Comparison of ENCODE assay signal across 1 cellular context in the genomic region with DNA sequence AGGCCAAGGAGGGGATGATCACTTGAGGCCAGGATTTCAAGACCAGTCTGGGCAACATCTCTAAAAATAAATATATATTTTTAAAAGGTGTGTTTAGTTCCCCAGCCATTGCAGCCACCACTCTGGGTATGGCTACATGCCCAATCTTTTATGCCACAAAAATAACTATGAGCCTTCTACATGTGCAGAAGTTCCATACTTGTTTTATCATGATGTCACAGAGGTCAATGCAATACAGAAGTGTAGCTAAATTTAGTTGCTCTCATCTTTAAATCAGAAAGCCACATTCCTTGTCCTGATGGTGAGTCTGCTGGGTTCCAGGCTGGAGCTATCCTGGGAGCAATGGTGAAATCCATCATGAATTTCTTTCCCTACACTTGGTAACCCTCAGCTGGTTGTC.
TF ChIP-seq lines count a peak whose summit lies in the region.

No MANE protein-coding gene starts in this region.

TF ChIP-seq in HepG2, 621 proteins besides CTCF, POLR2A, EP300 and RAD21 (continued from another document):
- TF ChIP-seq, protein P1, sequence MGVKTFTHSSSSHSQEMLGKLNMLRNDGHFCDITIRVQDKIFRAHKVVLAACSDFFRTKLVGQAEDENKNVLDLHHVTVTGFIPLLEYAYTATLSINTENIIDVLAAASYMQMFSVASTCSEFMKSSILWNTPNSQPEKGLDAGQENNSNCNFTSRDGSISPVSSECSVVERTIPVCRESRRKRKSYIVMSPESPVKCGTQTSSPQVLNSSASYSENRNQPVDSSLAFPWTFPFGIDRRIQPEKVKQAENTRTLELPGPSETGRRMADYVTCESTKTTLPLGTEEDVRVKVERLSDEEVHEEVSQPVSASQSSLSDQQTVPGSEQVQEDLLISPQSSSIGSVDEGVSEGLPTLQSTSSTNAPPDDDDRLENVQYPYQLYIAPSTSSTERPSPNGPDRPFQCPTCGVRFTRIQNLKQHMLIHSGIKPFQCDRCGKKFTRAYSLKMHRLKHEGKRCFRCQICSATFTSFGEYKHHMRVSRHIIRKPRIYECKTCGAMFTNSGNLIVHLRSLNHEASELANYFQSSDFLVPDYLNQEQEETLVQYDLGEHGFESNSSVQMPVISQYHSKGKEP (CRISPR knock-in tag; IDR thresholded peaks at IDR 0.05), result no peak
- TF ChIP-seq CREB1 (IDR thresholded peaks at IDR 0.05), result no peak
- no peak for TF ChIP-seq CREB1 (CRISPR knock-in tag; IDR thresholded peaks at IDR 0.05)
- TF ChIP-seq MAZ (IDR thresholded peaks at IDR 0.05; ENCODE audit: borderline replicate concordance, low read depth, low read length), result no peak
- TF ChIP-seq MAZ (CRISPR knock-in tag; IDR thresholded peaks at IDR 0.05; ENCODE audit: low read depth), result no peak
